19 cellular contexts compared by ENCODE assay signal in the genomic region with DNA sequence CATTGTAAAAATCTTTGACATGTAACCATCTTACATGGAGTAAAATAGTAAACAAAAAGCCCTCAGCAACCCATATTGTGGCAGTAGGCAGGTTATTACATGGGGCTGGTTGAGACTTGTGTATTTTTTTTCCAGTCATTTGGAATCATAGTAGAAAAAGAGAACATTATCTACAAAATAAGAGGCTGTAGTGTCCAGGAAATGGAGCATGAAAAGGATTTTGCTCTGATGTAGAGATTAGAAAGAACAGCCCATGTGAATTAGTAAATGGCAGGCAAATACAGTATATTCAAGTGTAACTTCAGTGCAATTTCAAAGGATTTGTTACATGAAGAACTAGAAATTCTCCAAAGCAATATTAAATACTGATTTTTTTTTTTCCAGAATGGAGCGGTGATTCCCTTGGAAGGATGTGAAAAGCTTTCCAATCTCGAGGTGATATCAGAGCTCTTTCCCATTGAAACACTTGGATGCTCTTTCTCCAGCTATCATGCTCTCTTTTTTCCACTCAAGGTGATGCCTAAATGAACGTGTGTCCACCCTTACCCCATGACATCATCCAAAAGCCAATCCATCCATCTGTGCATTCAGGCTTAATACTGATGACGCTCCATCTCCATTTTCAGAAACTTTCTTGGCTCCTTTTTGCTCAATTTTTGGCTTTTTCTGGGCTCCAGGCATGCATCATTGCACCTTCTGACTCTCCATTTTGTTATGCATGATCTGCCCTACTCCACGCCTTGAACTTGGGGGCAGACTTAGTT.
"Had no signal": no experiment of that assay in that cellular context is flagged by ENCODE, and none has a peak within 500 bp of the region (broad histone marks: within the 10 kb centered on the region; RNA-seq: fewer than 3 reads in every experiment).

No MANE protein-coding gene starts in this region.

- H3K4me3 Mint-ChIP-seq: IgD-negative memory B cell had no signal

- H3K4me2 ChIP-seq: KMS-11 had no signal

- DNase-seq: Kasumi-1, MM.1S, NCI-H1092 treated with DMSO at 0.1 percent for 48 hours, NCI-H1417 treated with DMSO at 0.1 percent for 48 hours, NCI-H146, NCI-H1694 treated with DMSO at 0.1 percent for 48 hours, NCI-H2029 treated with DMSO at 0.1 percent for 48 hours, NCI-H2227 treated with DMSO at 0.1 percent for 48 hours, NCI-H524, NCI-H69, NCI-H774, Right ventricle myocardium superior, RPMI8226, SIG-M5, T-helper 2 cell had no signal

- H3K27ac ChIP-seq: KMS-11 had no signal

- H3K4me1 Mint-ChIP-seq: IgD-negative memory B cell had no signal

- H3K9ac ChIP-seq: KMS-11 had no signal

- H3K27ac Mint-ChIP-seq: IgD-negative memory B cell had no signal

- ATAC-seq: K562 had no signal

- H3K4me3 ChIP-seq: K562 had no signal

- H3K27me3 Mint-ChIP-seq: IgD-negative memory B cell had no signal

- FAIRE-seq: K562, RCC 7860 had no signal
